12 cellular contexts compared by ENCODE assay signal in genomic region chr4:40915318-40916217, GRCh38.
DNase-seq lines count a peak whose midpoint lies in the region; ATAC-seq lines count a peak whose summit lies in the region.
"Had no signal": no experiment of that assay in that cellular context is flagged by ENCODE, and none has a peak within 500 bp of the region (broad histone marks: within the 10 kb centered on the region; RNA-seq: fewer than 3 reads in every experiment).

No MANE protein-coding gene starts in this region.

- peaks cover 42% of the 10 kb centered on the region for H3K4me1 Mint-ChIP-seq in activated T-cell treated with anti-CD3 and anti-CD28 coated beads, Interleukin-2, amount 50 U/mL, for 24 hours (ENCODE audit: low read depth)
- peaks cover 18% of the 10 kb centered on the region for H3K4me1 Mint-ChIP-seq in T-helper 2 cell treated with Interferon-gamma antibody and Interleukin-4, amounts not matched to agents 5 μg/mL and 100 μg/mL, for 36 hours (ENCODE audit: low read depth)
- peaks cover 12% of the 10 kb centered on the region for H3K4me1 Mint-ChIP-seq in stimulated activated effector memory CD8-positive, alpha-beta T cell treated with anti-CD3 and anti-CD28 coated beads, Interleukin-12 subunit alpha, Interleukin-12 subunit beta, amount 100 ng/mL, for 72 hours
- H3K4me1 Mint-ChIP-seq: B cell had no signal

- peak overlapping the region; percentile 62 for H3K27ac Mint-ChIP-seq in activated T-cell treated with anti-CD3 and anti-CD28 coated beads, Interleukin-2, amount 50 U/mL, for 24 hours
- peak overlapping the region; percentile 21 for H3K27ac Mint-ChIP-seq in T-helper 2 cell treated with Interferon-gamma antibody and Interleukin-4, amounts not matched to agents 5 μg/mL and 100 μg/mL, for 36 hours
- H3K27ac Mint-ChIP-seq in stimulated activated effector memory CD8-positive, alpha-beta T cell treated with anti-CD3 and anti-CD28 coated beads, Interleukin-12 subunit alpha, Interleukin-12 subunit beta, amount 100 ng/mL, for 72 hours = no peak overlapping the region
- H3K27ac Mint-ChIP-seq: B cell had no signal

- no peaks in the 10 kb centered on the region for H3K36me3 Mint-ChIP-seq in activated T-cell treated with anti-CD3 and anti-CD28 coated beads, Interleukin-2, amount 50 U/mL, for 24 hours (ENCODE audit: low read depth)
- H3K36me3 Mint-ChIP-seq in T-helper 2 cell treated with Interferon-gamma antibody and Interleukin-4, amounts not matched to agents 5 μg/mL and 100 μg/mL, for 36 hours (ENCODE audit: low read depth) = no peaks in the 10 kb centered on the region
- H3K36me3 Mint-ChIP-seq in stimulated activated effector memory CD8-positive, alpha-beta T cell treated with anti-CD3 and anti-CD28 coated beads, Interleukin-12 subunit alpha, Interleukin-12 subunit beta, amount 100 ng/mL, for 72 hours = no peaks in the 10 kb centered on the region

- H3K27me3 Mint-ChIP-seq in activated T-cell treated with anti-CD3 and anti-CD28 coated beads, Interleukin-2, amount 50 U/mL, for 24 hours = no peaks in the 10 kb centered on the region
- H3K27me3 Mint-ChIP-seq in T-helper 2 cell treated with Interferon-gamma antibody and Interleukin-4, amounts not matched to agents 5 μg/mL and 100 μg/mL, for 36 hours (ENCODE audit: low read depth) = no peaks in the 10 kb centered on the region
- H3K27me3 Mint-ChIP-seq: B cell had no signal

- H3K9me3 Mint-ChIP-seq in activated T-cell treated with anti-CD3 and anti-CD28 coated beads, Interleukin-2, amount 50 U/mL, for 24 hours = no peaks in the 10 kb centered on the region
- H3K9me3 Mint-ChIP-seq in T-helper 2 cell treated with Interferon-gamma antibody and Interleukin-4, amounts not matched to agents 5 μg/mL and 100 μg/mL, for 36 hours = no peaks in the 10 kb centered on the region
- no peaks in the 10 kb centered on the region for H3K9me3 Mint-ChIP-seq in stimulated activated effector memory CD8-positive, alpha-beta T cell treated with anti-CD3 and anti-CD28 coated beads, Interleukin-12 subunit alpha, Interleukin-12 subunit beta, amount 100 ng/mL, for 72 hours
- H3K9me3 Mint-ChIP-seq: H9 had no signal

- no peak overlapping the region for H3K4me3 Mint-ChIP-seq in activated T-cell treated with anti-CD3 and anti-CD28 coated beads, Interleukin-2, amount 50 U/mL, for 24 hours
- no peak overlapping the region for H3K4me3 Mint-ChIP-seq in T-helper 2 cell treated with Interferon-gamma antibody and Interleukin-4, amounts not matched to agents 5 μg/mL and 100 μg/mL, for 36 hours
- no peak overlapping the region for H3K4me3 Mint-ChIP-seq in stimulated activated effector memory CD8-positive, alpha-beta T cell treated with anti-CD3 and anti-CD28 coated beads, Interleukin-12 subunit alpha, Interleukin-12 subunit beta, amount 100 ng/mL, for 72 hours
- H3K4me3 Mint-ChIP-seq: B cell, H9 had no signal

- no peak for DNase-seq in activated T-cell treated with anti-CD3 and anti-CD28 coated beads, Interleukin-2, amount 50 U/mL, for 24 hours
- DNase-seq in activated T-cell treated with anti-CD3 and anti-CD28 coated beads for 4 hours = no peak
- peak; percentile 28 for DNase-seq in T-helper 2 cell treated with Interferon-gamma antibody and Interleukin-4, amounts not matched to agents 5 μg/mL and 100 μg/mL, for 36 hours (ENCODE audit: low spot score)
- DNase-seq in glomerular visceral epithelial cell (ENCODE audit: extremely low spot score) = peak; percentile 81
- no peak for DNase-seq in stimulated activated effector memory CD8-positive, alpha-beta T cell treated with anti-CD3 and anti-CD28 coated beads, Interleukin-12 subunit alpha, Interleukin-12 subunit beta, amount 100 ng/mL, for 72 hours (ENCODE audit: low spot score in 2 of 2)
- no peak for DNase-seq in NCI-H446 (lab: John Stamatoyannopoulos, UW)
- DNase-seq: activated naive CD4-positive, alpha-beta T cell treated with anti-CD3 and anti-CD28 coated beads, Interleukin-2, amount 50 U/mL, for 16 hours; H9 had no signal

- ATAC-seq in stimulated activated effector memory CD8-positive, alpha-beta T cell treated with anti-CD3 and anti-CD28 coated beads, Interleukin-12 subunit alpha, Interleukin-12 subunit beta, amount 100 ng/mL, for 72 hours = peak; percentile 55
- ATAC-seq in GM18909 (IDR thresholded peaks at IDR 0.05; ENCODE audit: poor library complexity, unreplicated experiment) (no peak), esophagus mucosa (no peak)
- ATAC-seq: Panc1 had no signal

Comparison
In these comparisons a context has a peak if more than half of its experiments do, and no peak if none do; other contexts are left out.
1. DNase-seq: peak in T-helper 2 cell treated with Interferon-gamma antibody and Interleukin-4, amounts not matched to agents 5 μg/mL and 100 μg/mL, for 36 hours (single experiment) and glomerular visceral epithelial cell (single experiment); none in activated T-cell treated with anti-CD3 and anti-CD28 coated beads, Interleukin-2, amount 50 U/mL, for 24 hours (single experiment), activated T-cell treated with anti-CD3 and anti-CD28 coated beads for 4 hours (single experiment), stimulated activated effector memory CD8-positive, alpha-beta T cell treated with anti-CD3 and anti-CD28 coated beads, Interleukin-12 subunit alpha, Interleukin-12 subunit beta, amount 100 ng/mL, for 72 hours (0 of 2) and NCI-H446 (0 of 2).